Comparison of ENCODE assay signal across 7 cellular contexts in the genomic region with DNA sequence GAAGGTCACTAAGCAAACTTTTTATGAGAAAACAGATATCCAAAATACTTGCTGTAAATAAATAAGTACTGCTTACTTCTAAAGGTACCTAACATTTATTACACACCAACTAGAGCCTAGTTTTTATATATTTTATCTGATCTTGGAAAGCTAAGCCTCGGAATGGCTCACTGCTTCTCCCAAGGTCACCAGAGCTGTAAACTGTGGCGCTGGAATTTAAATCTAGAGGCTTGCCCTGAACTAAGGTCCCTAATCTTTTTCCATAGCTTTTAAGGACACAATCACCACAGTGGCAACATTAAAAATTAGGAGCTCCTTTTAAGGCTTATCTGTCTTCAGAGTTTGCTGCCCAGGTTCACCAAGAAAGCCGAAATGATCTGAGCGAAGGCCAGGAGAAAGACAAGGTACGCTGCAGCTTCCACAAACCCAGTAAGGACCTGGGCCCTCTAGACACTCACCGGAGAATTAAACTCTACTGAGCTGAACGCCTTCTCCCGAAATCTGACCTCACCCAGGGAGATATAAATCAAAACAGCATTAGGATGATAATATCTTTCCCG. TPM values are rescaled to one million over a fixed set of nuclear protein-coding genes. Genes with fewer than 3 reads are reported as not detected.
DNase-seq lines count a peak whose midpoint lies in the region; ATAC-seq, FAIRE-seq and TF ChIP-seq lines count a peak whose summit lies in the region.

No MANE protein-coding gene starts in this region.

- peaks cover 0 to 8% (median 0%) of the 10 kb centered on the region in 3 donors for H3K36me3 ChIP-seq in pancreas

- no peaks in the 10 kb centered on the region for H3K27me3 ChIP-seq in pancreas

- H3K4me3 ChIP-seq in pancreas, result peak overlapping the region; percentile 35 to 60 (median 42)

- ATAC-seq in GM18870 (IDR thresholded peaks at IDR 0.05; ENCODE audit: unreplicated experiment) (peak; percentile 6), HG02938 (IDR thresholded peaks at IDR 0.05; ENCODE audit: unreplicated experiment) (peak; percentile 26), pancreas (peak; percentile 73 to 76 (median 75))

- intact Hi-C loops in pancreas (cut with DNase I), result loop anchor here in 1 of 3 donors (10.0 kb wide), 1 partner anchor 122 kb away; a partner anchor contains a TSS

- FAIRE-seq in pancreas (lab: Jason Lieb, UNC), result no peak

- WGBS in pancreas, 2 donors, result 0 to 1% methylated on average over 9 of the region's 9 CpGs

- TF ChIP-seq CTCF in VCaP (conservative IDR thresholded peaks at IDR 0.05), result 0 out of 2 replicates have a peak, but pooled peaks have one; percentile 5
- no peak for TF ChIP-seq CTCF in pancreas (IDR thresholded peaks at IDR 0.05)

- peak; percentile 13 for DNase-seq in glomerular visceral epithelial cell (ENCODE audit: extremely low spot score)
- DNase-seq in pancreas, result peak in 3 of 6 donors; percentile 24 to 26 (median 24)
- no peak for DNase-seq in NCI-H2029 (lab: John Stamatoyannopoulos, UW)
- no peak for DNase-seq in D341Med (ENCODE audit: low spot score)

- H3K27ac ChIP-seq in VCaP, result peak overlapping the region; percentile 82
- H3K27ac ChIP-seq in pancreas, result peak overlapping the region; percentile 72 to 90 (median 81)

- H3K4me1 ChIP-seq in pancreas, result peaks cover 2 to 6% (median 5%) of the 10 kb centered on the region in 3 donors

- no peaks in the 10 kb centered on the region for H3K9me3 ChIP-seq in pancreas

RNA-seq across cellular contexts. Expression of a gene that starts 0.6 kb away (rescaled TPM):
- 10 to 100 TPM; 17.4 to 34.0 (median 25.0) TPM for total RNA-seq in pancreas
- 10 to 100 TPM; 37.4 to 55.3 TPM for polyA plus RNA-seq in pancreas

RNA-seq across cellular contexts. Expression of a gene that starts 11.0 kb away (rescaled TPM):
- total RNA-seq in pancreas, result 10 to 100 TPM in 3 of 6 donors, 1 to 10 TPM in 3; 6.1 to 12.5 (median 9.8) TPM
- 10 to 100 TPM; 10.7 to 21.8 TPM for polyA plus RNA-seq in pancreas

RNA-seq across cellular contexts. Expression of a gene that starts 26.7 kb away (rescaled TPM):
- total RNA-seq in pancreas, result 10 to 100 TPM in 1 of 6 donors, 1 to 10 TPM in 5; 6.9 to 12.9 (median 7.7) TPM
- 1 to 10 TPM; 3.7 to 5.1 TPM for polyA plus RNA-seq in pancreas

Comparison
In these comparisons a context has a peak if more than half of its experiments do, and no peak if none do; other contexts are left out.
1. ATAC-seq: peak in every context shown above with its lines; median percentile 75 in pancreas; 26 in HG02938; 6 in GM18870.